In genomic region chr14:102317564-102318248, GRCh38 we compare ENCODE assay signal across 8 cellular contexts. TPM values are rescaled to one million over a fixed set of nuclear protein-coding genes. Genes with fewer than 3 reads are reported as not detected.
DNase-seq lines count a peak whose midpoint lies in the region; ATAC-seq and TF ChIP-seq lines count a peak whose summit lies in the region.

No MANE protein-coding gene starts in this region.

- H3K36me3 ChIP-seq in iPS-20b (ENCODE audit: insufficient read depth, low read depth, low read length), result no peaks in the 10 kb centered on the region

- no peak for ATAC-seq in HG02938 (IDR thresholded peaks at IDR 0.05; ENCODE audit: unreplicated experiment)

- no peak overlapping the region for H3K27ac ChIP-seq in AG04450 (ENCODE audit: low read depth, low read length)
- no peak overlapping the region for H3K27ac ChIP-seq in iPS-20b (ENCODE audit: low read length)

- POLR2A ChIA-PET in AG04450 (lab: Yijun Ruan, JAX), result interaction anchor here (0.5 to 0.7 kb wide), 3 partner anchors 11 to 198 kb away, joined by 3 to 4 read pairs (median 3); no protein-coding TSS in a partner anchor

- CTCF ChIA-PET in AG04450 (lab: Charles Lee), result interaction anchor here (0.5 to 2.0 kb wide), 6 partner anchors 17 to 357 kb away, joined by 3 to 6 read pairs (median 4); no protein-coding TSS in a partner anchor

- no peaks in the 10 kb centered on the region for H3K27me3 ChIP-seq in AG04450 (ENCODE audit: control insufficient read depth, insufficient read depth, low read length)
- peaks cover 36% of the 10 kb centered on the region for H3K27me3 ChIP-seq in iPS-20b (ENCODE audit: insufficient read depth, low read length)

- peaks cover 7% of the 10 kb centered on the region; the same call in 1 of the 2 replicates for H3K4me1 ChIP-seq in iPS-20b (ENCODE audit: insufficient read depth, low read length)

- in situ Hi-C loops in astrocyte of the cerebellum (cut with HindIII; ENCODE audit: low sequenced_read_pairs), result loop anchor here (25.0 kb wide), 1 partner anchor 230 kb away; the partner anchor contains the start of gene HSP90AA1

- no peaks in the 10 kb centered on the region; the same call in 1 of the 2 replicates for H3K9me3 ChIP-seq in AG04450 (ENCODE audit: control insufficient read depth, insufficient read depth, low read length)
- H3K9me3 ChIP-seq in iPS-20b (ENCODE audit: insufficient read depth, low read depth, low read length), result no peaks in the 10 kb centered on the region

- H3K9ac ChIP-seq in iPS-20b (ENCODE audit: low read depth, low read length), result peak overlapping the region; percentile 72; the same call in 1 of the 2 replicates

- TF ChIP-seq CTCF in AG04450 (IDR thresholded peaks at IDR 0.05; ENCODE audit: low read depth, low read length) (no peak), GM12872 (IDR thresholded peaks at IDR 0.05; ENCODE audit: insufficient read depth, low read depth, low read length) (peak; percentile 25; the same call in 1 of the 3 replicates), astrocyte of the cerebellum (IDR thresholded peaks at IDR 0.05; ENCODE audit: low read depth, low read length, missing control alignments) (no peak)

- DNase-seq in AG04450 (ENCODE audit: low read depth, low spot score) (no peak), NCI-H69 (lab: John Stamatoyannopoulos, UW) (peak; percentile 76), astrocyte of the cerebellum (ENCODE audit: low read depth) (no peak), AG08396 (ENCODE audit: low spot score) (no peak)
- peak; percentile 48 for DNase-seq in stimulated activated CD8-positive, alpha-beta memory T cell treated with anti-CD3 and anti-CD28 coated beads, Interleukin-4, amount 100 ng/mL, for 48 hours

- peak overlapping the region; percentile 68 for H3K4me3 ChIP-seq in AG04450 (ENCODE audit: low read depth, low read length)
- peak overlapping the region; percentile 50 for H3K4me3 ChIP-seq in astrocyte of the cerebellum (ENCODE audit: low read depth, low read length)
- H3K4me3 ChIP-seq in iPS-20b (ENCODE audit: low read length), result peak overlapping the region; percentile 72

RNA-seq across cellular contexts. Expression of gene ZNF839, which starts 1.8 kb away (rescaled TPM):
- 7.0 and 7.1 TPM in 2 replicates for polyA plus RNA-seq in AG04450 (2011; rRNA removed)
- 6.4 and 6.6 TPM in 2 replicates for polyA minus RNA-seq in AG04450 (2011; rRNA and poly(A)+ RNA removed)

RNA-seq across cellular contexts. Expression of gene MOK, which starts 12.7 kb away (rescaled TPM):
- polyA plus RNA-seq in AG04450 (2011; rRNA removed), result 12.6 and 14.8 TPM in 2 replicates
- 14.8 TPM in 2 replicates for polyA minus RNA-seq in AG04450 (2011; rRNA and poly(A)+ RNA removed)

RNA-seq across cellular contexts. Expression of gene CINP, which starts 45.0 kb away (rescaled TPM):
- polyA plus RNA-seq in AG04450 (2011; rRNA removed), result 50.8 and 58.5 TPM in 2 replicates
- polyA minus RNA-seq in AG04450 (2011; rRNA and poly(A)+ RNA removed), result 31.1 and 36.3 TPM in 2 replicates

RNA-seq across cellular contexts. Expression of gene TECPR2, which starts 45.0 kb away (rescaled TPM):
- 12.4 and 14.6 TPM in 2 replicates for polyA plus RNA-seq in AG04450 (2011; rRNA removed)
- 23.4 and 28.2 TPM in 2 replicates for polyA minus RNA-seq in AG04450 (2011; rRNA and poly(A)+ RNA removed)

Comparison
In these comparisons a context has a peak if more than half of its experiments do, and no peak if none do; other contexts are left out.
1. DNase-seq: peak in NCI-H69 (single experiment) and stimulated activated CD8-positive, alpha-beta memory T cell treated with anti-CD3 and anti-CD28 coated beads, Interleukin-4, amount 100 ng/mL, for 48 hours (single experiment); none in AG04450 (single experiment), astrocyte of the cerebellum (single experiment) and AG08396 (single experiment).
2. Peak in every context shown above with its lines, with median percentiles within 50 percentile points of each other: H3K4me3 ChIP-seq.